Comparison of ENCODE assay signal across 22 cellular contexts in genomic region chr4:6154875-6155274, GRCh38. TPM values are rescaled to one million over a fixed set of nuclear protein-coding genes. Genes with fewer than 3 reads are reported as not detected.
A peak's percentile ranks its signal among the peaks of the same experiment; 100 is the strongest.
DNase-seq lines count a peak whose midpoint lies in the region; ATAC-seq, FAIRE-seq and TF ChIP-seq lines count a peak whose summit lies in the region.
"Had no signal": no experiment of that assay in that cellular context is flagged by ENCODE, and none has a peak within 500 bp of the region (broad histone marks: within the 10 kb centered on the region; RNA-seq: fewer than 3 reads in every experiment).

No MANE protein-coding gene starts in this region.

- ATAC-seq in GM12878: no peak
- ATAC-seq in GM19035 (IDR thresholded peaks at IDR 0.05; ENCODE audit: unreplicated experiment): no peak
- ATAC-seq in foreskin keratinocyte: no peak
- no peak for ATAC-seq in GM18870 (IDR thresholded peaks at IDR 0.05; ENCODE audit: unreplicated experiment)
- ATAC-seq: HCT116, PC-3 had no signal

- H3K18ac ChIP-seq in mesendoderm (ENCODE audit: low read length): no peak overlapping the region

- no peak overlapping the region for H3K4me3 ChIP-seq in GM12878
- H3K4me3 ChIP-seq in mesendoderm (ENCODE audit: low read length): no peak overlapping the region
- H3K4me3 ChIP-seq: BLaER1 treated with 17β-estradiol and CSF1 and Interleukin-3, amounts not matched to agents 10 nM and 100 nM had no signal

- no TSS peak for BruUV-seq in GM12878 (replicated peaks; lab: Mats Ljungman, UMichigan)

- H3K4me2 ChIP-seq in GM12878 (ENCODE audit: control insufficient read depth, insufficient read depth) (peak overlapping the region; percentile 7; the same call in 1 of the 2 replicates), mesendoderm (ENCODE audit: low read length) (no peak overlapping the region)

- in situ Hi-C loops in GM12878 (cut with MboI): no loop called here

- no peak overlapping the region for H2AFZ ChIP-seq in GM12878 (ENCODE audit: control insufficient read depth, low read depth, low read length)

- no peak for DNase-seq in activated naive CD4-positive, alpha-beta T cell (lab: John Stamatoyannopoulos, UW)
- no peak for DNase-seq in GM12878 (ENCODE audit: low read depth, low spot score)
- DNase-seq in mesendoderm: peak; percentile 64
- no peak for DNase-seq in foreskin keratinocyte
- DNase-seq: CD8-positive, alpha-beta memory T cell; DMS79; Karpas-422; NCI-H1417 treated with DMSO at 0.1 percent for 48 hours; NCI-H187 treated with DMSO at 0.1 percent for 48 hours; NCI-H226; NCI-H524 treated with DMSO at 0.1 percent for 48 hours; PC-3; RPMI8226; SIG-M5 had no signal

- no peak overlapping the region for H3K9ac ChIP-seq in GM12878 (ENCODE audit: control insufficient read depth, insufficient read depth, low read length)
- H3K9ac ChIP-seq in mesendoderm (ENCODE audit: low read length): peak overlapping the region; percentile 28
- H3K9ac ChIP-seq: BLaER1 treated with 17β-estradiol and CSF1 and Interleukin-3, amounts not matched to agents 10 nM and 100 nM had no signal

- 77% methylated on average over 9 of the region's 9 CpGs for WGBS in GM12878 (ENCODE audit: insufficient coverage, insufficient replicate concordance, low lambda C conversion rate, missing lambda C conversion rate)
- no CpG with 5 or more reads among the region's 9 CpGs for WGBS in mesendoderm (ENCODE audit: extremely low coverage, insufficient coverage, low lambda C conversion rate)

- H3K4me3 Mint-ChIP-seq in activated naive CD4-positive, alpha-beta T cell treated with anti-CD3 and anti-CD28 coated beads, Interleukin-2, amount 50 U/mL, for 24 hours: no peak overlapping the region
- H3K4me3 Mint-ChIP-seq: CD8-positive, alpha-beta memory T cell; IgD-negative memory B cell had no signal

- TF ChIP-seq CTCF in GM12878 (IDR thresholded peaks at IDR 0.05 in 2 of 3, conservative IDR thresholded peaks at IDR 0.05 in 1 of 3; ENCODE audit: control insufficient read depth in 2 of 3, extremely low read depth in 1 of 3, insufficient read depth in 1 of 3, low read depth in 3 of 3, low read length in 3 of 3) (no peak), foreskin keratinocyte (conservative IDR thresholded peaks at IDR 0.05) (no peak)

- no peaks in the 10 kb centered on the region for H3K36me3 Mint-ChIP-seq in activated naive CD4-positive, alpha-beta T cell treated with anti-CD3 and anti-CD28 coated beads, Interleukin-2, amount 50 U/mL, for 24 hours

- H2BK5ac ChIP-seq in mesendoderm (ENCODE audit: low read length): peak overlapping the region; percentile 88

- no peak for TF ChIP-seq RAD21 in GM12878 (IDR thresholded peaks at IDR 0.05; ENCODE audit: insufficient read depth, low read depth, low read length)

- H3K27ac Mint-ChIP-seq in activated naive CD4-positive, alpha-beta T cell treated with anti-CD3 and anti-CD28 coated beads, Interleukin-2, amount 50 U/mL, for 24 hours: peak overlapping the region; percentile 31
- H3K27ac Mint-ChIP-seq: IgD-negative memory B cell had no signal

- no peaks in the 10 kb centered on the region for H3K36me3 ChIP-seq in GM12878 (ENCODE audit: control insufficient read depth in 2 of 2, insufficient read depth in 2 of 2, low read length in 1 of 2)
- H3K36me3 ChIP-seq in mesendoderm (ENCODE audit: control insufficient read depth, insufficient read depth, low read length): no peaks in the 10 kb centered on the region
- H3K36me3 ChIP-seq: BLaER1 treated with 17β-estradiol and CSF1 and Interleukin-3, amounts not matched to agents 10 nM and 100 nM had no signal

- H3K27me3 Mint-ChIP-seq in activated naive CD4-positive, alpha-beta T cell treated with anti-CD3 and anti-CD28 coated beads, Interleukin-2, amount 50 U/mL, for 24 hours: no peaks in the 10 kb centered on the region

- no peak overlapping the region for H2BK120ac ChIP-seq in mesendoderm (ENCODE audit: low read depth, low read length)

- H3K23ac ChIP-seq in mesendoderm (ENCODE audit: low read length): peak overlapping the region; percentile 74

- RAD21 ChIA-PET in GM12878 (lab: Charles Lee; ENCODE audit: unreplicated experiment): interaction anchor here (0.7 to 2.3 kb wide), 4 partner anchors 18 to 45 kb away, joined by 3 to 9 read pairs (median 3); no protein-coding TSS in a partner anchor

- no peak overlapping the region for H3K27ac ChIP-seq in GM12878 (ENCODE audit: control insufficient read depth, insufficient read depth)
- peak overlapping the region; percentile 6 for H3K27ac ChIP-seq in mesendoderm (ENCODE audit: low read depth, low read length)
- no peak overlapping the region for H3K27ac ChIP-seq in foreskin keratinocyte
- H3K27ac ChIP-seq: BLaER1 treated with 17β-estradiol and CSF1 and Interleukin-3, amounts not matched to agents 10 nM and 100 nM had no signal

- H3K9me3 ChIP-seq in GM12878 (replicated peaks; ENCODE audit: control insufficient read depth, insufficient read depth, low read length): no peaks in the 10 kb centered on the region
- H3K9me3 ChIP-seq: BLaER1 treated with 17β-estradiol and CSF1 and Interleukin-3, amounts not matched to agents 10 nM and 100 nM had no signal

- no peaks in the 10 kb centered on the region for H3K4me1 Mint-ChIP-seq in activated naive CD4-positive, alpha-beta T cell treated with anti-CD3 and anti-CD28 coated beads, Interleukin-2, amount 50 U/mL, for 24 hours
- H3K4me1 Mint-ChIP-seq: IgD-negative memory B cell had no signal

- no peaks in the 10 kb centered on the region for H3K9me3 Mint-ChIP-seq in activated naive CD4-positive, alpha-beta T cell treated with anti-CD3 and anti-CD28 coated beads, Interleukin-2, amount 50 U/mL, for 24 hours
- H3K9me3 Mint-ChIP-seq: CD8-positive, alpha-beta memory T cell had no signal

- SMC1A ChIA-PET in GM12878 (lab: Charles Lee; ENCODE audit: uncharacterized antibody, unreplicated experiment): interaction anchor here (0.7 to 2.2 kb wide), 7 partner anchors 9 to 95 kb away, joined by 3 to 7 read pairs (median 3); no protein-coding TSS in a partner anchor

- intact Hi-C loops in GM12878 (cut with micrococcal nuclease; ENCODE audit: unreplicated experiment): no loop called here

- peak overlapping the region; percentile 72 for H2AK5ac ChIP-seq in mesendoderm (ENCODE audit: low read length)

- H4K8ac ChIP-seq in mesendoderm (ENCODE audit: low read depth, low read length): no peak overlapping the region

- TF ChIP-seq EP300 in GM12878 (IDR thresholded peaks at IDR 0.05; ENCODE audit: borderline replicate concordance in 1 of 2, control insufficient read depth in 1 of 2, low read depth in 2 of 2, low read length in 2 of 2): no peak

- H3K79me2 ChIP-seq in GM12878 (ENCODE audit: control insufficient read depth, insufficient read depth, low read length): no peaks in the 10 kb centered on the region
- H3K79me2 ChIP-seq in mesendoderm (ENCODE audit: control insufficient read depth, insufficient read depth, low read length): no peaks in the 10 kb centered on the region

- H3K79me1 ChIP-seq in mesendoderm (ENCODE audit: low read length): no peaks in the 10 kb centered on the region

- peaks cover 21% of the 10 kb centered on the region for H3K4me1 ChIP-seq in GM12878 (ENCODE audit: control insufficient read depth, insufficient read depth, low read length)
- H3K4me1 ChIP-seq in mesendoderm (ENCODE audit: control insufficient read depth, low read depth, low read length): peaks cover 22% of the 10 kb centered on the region
- H3K4me1 ChIP-seq in foreskin keratinocyte: no peaks in the 10 kb centered on the region

- H4K20me1 ChIP-seq in GM12878 (ENCODE audit: control insufficient read depth, insufficient read depth): no peaks in the 10 kb centered on the region
- H4K20me1 ChIP-seq: BLaER1 treated with 17β-estradiol and CSF1 and Interleukin-3, amounts not matched to agents 10 nM and 100 nM had no signal

- H3K4ac ChIP-seq in mesendoderm (ENCODE audit: low read depth, low read length): peak overlapping the region; percentile 63

- H3K27me3 ChIP-seq in GM12878 (replicated peaks in 1 of 2; ENCODE audit: control insufficient read depth in 2 of 2, insufficient read depth in 2 of 2, low read length in 1 of 2) (no peaks in the 10 kb centered on the region), mesendoderm (ENCODE audit: insufficient read depth, low read length, poor library complexity) (no peaks in the 10 kb centered on the region), foreskin keratinocyte (no peaks in the 10 kb centered on the region)
- H3K27me3 ChIP-seq: BLaER1 treated with 17β-estradiol and CSF1 and Interleukin-3, amounts not matched to agents 10 nM and 100 nM had no signal

- no peak overlapping the region for H4K5ac ChIP-seq in mesendoderm (ENCODE audit: low read length)

- CTCF ChIA-PET in GM12878 (lab: Yijun Ruan, JAX): interaction anchor here (1.6 to 3.2 kb wide), 3 partner anchors 20 to 96 kb away, joined by 3 to 16 read pairs (median 5); no protein-coding TSS in a partner anchor

- no peak for TF ChIP-seq POLR2A in GM12878 (IDR thresholded peaks at IDR 0.05; ENCODE audit: low read depth, low read length)

- POLR2A ChIA-PET in GM12878 (lab: Charles Lee): interaction anchor here (0.5 to 3.6 kb wide), 4 partner anchors 26 to 1677 kb away, joined by 4 to 19 read pairs (median 6); partner anchors contain the start of gene JAKMIP1

- H2BK15ac ChIP-seq in mesendoderm (replicated peaks; ENCODE audit: low read depth): no peak overlapping the region

- peak overlapping the region; percentile 69 for H3K56ac ChIP-seq in mesendoderm (ENCODE audit: low read length)

- no peak for FAIRE-seq in GM12878 (lab: Jason Lieb, UNC)
- FAIRE-seq: D721Med had no signal

TF ChIP-seq in GM12878, 131 proteins besides CTCF, POLR2A, EP300 and RAD21 (continues in another document):
- TF ChIP-seq STAT3 (IDR thresholded peaks at IDR 0.05; ENCODE audit: low read depth, low read length) (no peak), NR2C1 (IDR thresholded peaks at IDR 0.05) (no peak)

RNA-seq across cellular contexts. Expression of gene JAKMIP1, which starts 45.5 kb away (rescaled TPM):
- total RNA-seq in GM12878 (2013; cell fraction: nucleolus; rRNA removed): 21.3 and 27.7 TPM in 2 replicates
- total RNA-seq in GM12878 (2014; rRNA removed): 12.4 and 15.1 TPM in 2 replicates
- 8.7 and 9.5 TPM in 2 replicates for total RNA-seq in GM12878 (2014; rRNA removed; fragmentation: Illumina TruSeq; extraction: Trizol)
- total RNA-seq in GM12878 (2021): 14.2 and 15.0 TPM in 2 replicates
- 5.9 TPM for polyA plus RNA-seq in GM12878 (2011; ENCODE audit: low read depth)
- 16.7 and 20.3 TPM in 2 replicates for polyA plus RNA-seq in GM12878 (2011; rRNA removed)
- 12.9 and 19.9 TPM in 2 replicates for polyA plus RNA-seq in GM12878 (2011; cell fraction: cytosol; rRNA removed)
- polyA plus RNA-seq in GM12878 (2011; cell fraction: nucleus; rRNA removed): 22.6 and 29.3 TPM in 2 replicates
- polyA plus RNA-seq in GM12878 (2012): 8.7 and 10.8 TPM in 2 replicates
- 7.2 and 9.8 TPM in 2 replicates for polyA plus RNA-seq in GM12878 (2014; fragmentation: Illumina TruSeq; extraction: Trizol)
- polyA plus RNA-seq in GM12878 (2014; fragmentation: Nextera tagmentation; extraction: Ambion mirVana): 1 to 10 TPM in 1 of 2 experiments, under 1 TPM in 1; 0.52 to 1.6 TPM
- polyA plus RNA-seq in GM12878 (2014; rRNA removed): 11.8 and 12.2 TPM in 2 replicates
- polyA plus RNA-seq in GM12878 (2016; fragmentation: Nextera tagmentation; extraction: Ambion mirVana): 10 to 100 TPM; 15.9 to 16.6 TPM
- polyA minus RNA-seq in GM12878 (2011; rRNA and poly(A)+ RNA removed): 6.1 and 12.1 TPM in 2 replicates
- polyA minus RNA-seq in GM12878 (2011; cell fraction: cytosol; rRNA and poly(A)+ RNA removed): 5.9 and 6.0 TPM in 2 replicates
- polyA minus RNA-seq in GM12878 (2011; cell fraction: nucleus; rRNA and poly(A)+ RNA removed): 11.4 and 21.7 TPM in 2 replicates
- 3.5 TPM for polyA plus RNA-seq in mesendoderm (2013, experiment 1 of 2)
- polyA plus RNA-seq in mesendoderm (2013, experiment 2 of 2): 3.5 TPM
- not detected in 2 replicates for total RNA-seq in foreskin keratinocyte
- polyA plus RNA-seq in foreskin keratinocyte: not detected in 2 replicates
- total RNA-seq: MCF 10A had no signal
